Comparison of ENCODE assay signal across 8 cellular contexts in the genomic region with DNA sequence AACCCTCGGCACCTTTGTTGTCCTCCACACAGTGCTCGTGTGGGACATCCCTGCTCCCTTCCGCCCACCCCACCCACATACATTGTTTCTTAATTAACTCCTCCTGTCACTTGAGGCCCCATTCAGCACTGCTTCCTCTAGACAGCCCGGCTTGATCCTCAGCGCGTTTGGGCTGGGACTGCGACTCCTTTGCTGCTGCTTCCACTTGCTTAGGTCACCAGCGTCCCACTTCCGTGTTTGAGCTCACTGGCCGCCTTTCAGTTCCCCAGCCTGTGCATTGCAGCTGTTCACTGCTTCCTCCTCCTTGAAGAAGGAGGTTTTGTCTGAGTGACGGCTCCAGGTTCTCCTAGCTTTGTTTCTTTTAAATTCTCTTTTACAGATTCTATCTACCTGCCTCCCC. TPM values are rescaled to one million over a fixed set of nuclear protein-coding genes. Genes with fewer than 3 reads are reported as not detected.
DNase-seq lines count a peak whose midpoint lies in the region; FAIRE-seq and TF ChIP-seq lines count a peak whose summit lies in the region.

No MANE protein-coding gene starts in this region.

- no peak overlapping the region for H3K4me3 Mint-ChIP-seq in HFFc6

- H3K4me1 Mint-ChIP-seq in HFFc6 (ENCODE audit: low read depth): peaks cover 63% of the 10 kb centered on the region

- H3K27ac Mint-ChIP-seq in HFFc6: peak overlapping the region; percentile 63

- H3K27me3 Mint-ChIP-seq in HFFc6 (ENCODE audit: insufficient read depth): no peaks in the 10 kb centered on the region; the same call in 1 of the 2 replicates

- no peak for TF ChIP-seq CTCF in HFFc6 (IDR thresholded peaks at IDR 0.05)

- FAIRE-seq in urothelium cell line (lab: Jason Lieb, UNC): no peak

- H3K9me3 Mint-ChIP-seq in HFFc6: no peaks in the 10 kb centered on the region

- DNase-seq in GDM1 (lab: John Stamatoyannopoulos, UW) (peak; percentile 74), HFFc6 (no peak), hippocampal formation (lab: John Stamatoyannopoulos, UW) (peak; percentile 35 to 51), urothelium cell line (ENCODE audit: low spot score) (no peak), NCI-H2171 (lab: John Stamatoyannopoulos, UW) (no peak)
- peak; percentile 56 for DNase-seq in activated naive CD4-positive, alpha-beta T cell treated with Interleukin-2 at 50 U/mL for 16 hours
- peak; percentile 49 to 52 for DNase-seq in stimulated activated CD4-positive, alpha-beta T cell treated with anti-CD3 and anti-CD28 coated beads, Interleukin-2, amount 100 ng/mL, for 24 hours

- H3K36me3 Mint-ChIP-seq in HFFc6 (ENCODE audit: low read depth): no peaks in the 10 kb centered on the region

TF ChIP-seq in PFSK-1, 5 proteins besides CTCF, POLR2A, EP300 and RAD21:
- TF ChIP-seq, protein P1, sequence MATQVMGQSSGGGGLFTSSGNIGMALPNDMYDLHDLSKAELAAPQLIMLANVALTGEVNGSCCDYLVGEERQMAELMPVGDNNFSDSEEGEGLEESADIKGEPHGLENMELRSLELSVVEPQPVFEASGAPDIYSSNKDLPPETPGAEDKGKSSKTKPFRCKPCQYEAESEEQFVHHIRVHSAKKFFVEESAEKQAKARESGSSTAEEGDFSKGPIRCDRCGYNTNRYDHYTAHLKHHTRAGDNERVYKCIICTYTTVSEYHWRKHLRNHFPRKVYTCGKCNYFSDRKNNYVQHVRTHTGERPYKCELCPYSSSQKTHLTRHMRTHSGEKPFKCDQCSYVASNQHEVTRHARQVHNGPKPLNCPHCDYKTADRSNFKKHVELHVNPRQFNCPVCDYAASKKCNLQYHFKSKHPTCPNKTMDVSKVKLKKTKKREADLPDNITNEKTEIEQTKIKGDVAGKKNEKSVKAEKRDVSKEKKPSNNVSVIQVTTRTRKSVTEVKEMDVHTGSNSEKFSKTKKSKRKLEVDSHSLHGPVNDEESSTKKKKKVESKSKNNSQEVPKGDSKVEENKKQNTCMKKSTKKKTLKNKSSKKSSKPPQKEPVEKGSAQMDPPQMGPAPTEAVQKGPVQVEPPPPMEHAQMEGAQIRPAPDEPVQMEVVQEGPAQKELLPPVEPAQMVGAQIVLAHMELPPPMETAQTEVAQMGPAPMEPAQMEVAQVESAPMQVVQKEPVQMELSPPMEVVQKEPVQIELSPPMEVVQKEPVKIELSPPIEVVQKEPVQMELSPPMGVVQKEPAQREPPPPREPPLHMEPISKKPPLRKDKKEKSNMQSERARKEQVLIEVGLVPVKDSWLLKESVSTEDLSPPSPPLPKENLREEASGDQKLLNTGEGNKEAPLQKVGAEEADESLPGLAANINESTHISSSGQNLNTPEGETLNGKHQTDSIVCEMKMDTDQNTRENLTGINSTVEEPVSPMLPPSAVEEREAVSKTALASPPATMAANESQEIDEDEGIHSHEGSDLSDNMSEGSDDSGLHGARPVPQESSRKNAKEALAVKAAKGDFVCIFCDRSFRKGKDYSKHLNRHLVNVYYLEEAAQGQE (IDR thresholded peaks at IDR 0.05; ENCODE audit: insufficient read depth in 1 of 2, low read depth in 2 of 2, low read length in 2 of 2): peak; percentile 40 to 61; a peak in 3 of 4 replicates
- TF ChIP-seq SIN3A (IDR thresholded peaks at IDR 0.05; ENCODE audit: borderline replicate concordance, insufficient read depth, low read length) (peak; percentile 94; the same call in 1 of the 2 replicates), FOXP2 (optimal IDR thresholded peaks at IDR 0.05; ENCODE audit: borderline replicate concordance, extremely low read depth, extremely low read length, insufficient read depth) (peak; percentile 87), POLR2AphosphoS5 (IDR thresholded peaks at IDR 0.05; ENCODE audit: low read depth, low read length) (no peak), TAF1 (IDR thresholded peaks at IDR 0.05; ENCODE audit: borderline replicate concordance, insufficient read depth, low read length) (no peak)

RNA-seq across cellular contexts. Expression of a gene that starts 16.1 kb away (rescaled TPM):
- 10 to 100 TPM; 46.1 to 52.8 (median 49.9) TPM for total RNA-seq in HFFc6 (2021; fragmentation: NEBNext Ultra II Directional; extraction: Animal tissue kit (Norgen Biotek cat#: 25700))
- polyA plus RNA-seq in PFSK-1 (2012; ENCODE audit: insufficient read length, low read depth): 30.2 TPM

RNA-seq across cellular contexts. Expression of a gene that starts 51.5 kb away (rescaled TPM):
- 10 to 100 TPM; 20.4 to 22.3 (median 20.8) TPM for total RNA-seq in HFFc6 (2021; fragmentation: NEBNext Ultra II Directional; extraction: Animal tissue kit (Norgen Biotek cat#: 25700))
- polyA plus RNA-seq in PFSK-1 (2012; ENCODE audit: insufficient read length, low read depth): 15.4 TPM

Comparison
In these comparisons a context has a peak if more than half of its experiments do, and no peak if none do; other contexts are left out.
1. DNase-seq: peak in GDM1 (single experiment), activated naive CD4-positive, alpha-beta T cell treated with Interleukin-2 at 50 U/mL for 16 hours (single experiment), hippocampal formation (2 of 2) and stimulated activated CD4-positive, alpha-beta T cell treated with anti-CD3 and anti-CD28 coated beads, Interleukin-2, amount 100 ng/mL, for 24 hours (2 of 2); none in HFFc6 (single experiment), urothelium cell line (single experiment) and NCI-H2171 (single experiment).